ENCODE assay signal across 8 cellular contexts in the genomic region with DNA sequence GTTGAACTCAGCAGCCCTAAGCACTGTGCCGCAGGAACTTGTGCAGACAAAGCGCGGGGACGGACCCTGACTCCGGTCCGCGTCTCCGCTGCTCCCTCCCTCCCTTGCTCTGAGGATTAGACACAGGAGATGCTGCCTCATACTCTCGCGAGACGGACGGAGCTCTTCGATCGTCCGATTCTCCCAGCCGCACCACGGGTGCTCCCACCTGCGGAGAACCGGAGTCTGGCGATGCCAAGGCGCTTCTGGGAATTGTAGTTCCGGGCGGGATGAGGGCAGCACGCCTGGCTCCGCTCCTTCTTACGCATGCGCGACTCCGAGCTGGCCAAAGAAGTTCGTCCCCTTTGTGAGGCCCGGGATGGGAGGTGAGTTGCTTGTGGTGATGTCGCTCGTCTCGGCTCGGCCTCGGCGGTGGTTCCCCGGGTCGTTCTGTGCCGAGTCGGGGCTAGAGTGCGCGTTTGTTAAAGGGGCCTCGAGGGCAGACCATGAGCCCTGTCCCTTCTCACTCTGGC. TPM values are rescaled to one million over a fixed set of nuclear protein-coding genes. Genes with fewer than 3 reads are reported as not detected.
DNase-seq lines count a peak whose midpoint lies in the region; ATAC-seq, FAIRE-seq and TF ChIP-seq lines count a peak whose summit lies in the region.
"Not testable (repeated sequence)": the region's sequence is repeated elsewhere in the genome, so short reads cannot be mapped to it uniquely, and the experiment has no call there.

ZNF286A (plus strand) TSS at position 340 of the 512 bp plus-strand sequence. CDS start 578 bp downstream, outside the sequence.

- H4K20me1 ChIP-seq in OCI-LY1 (ENCODE audit: insufficient read depth, low read length), result not testable (repeated sequence)

- H3K79me2 ChIP-seq in OCI-LY1 (ENCODE audit: insufficient read depth, low read length), result not testable (repeated sequence)

- H3K36me3 ChIP-seq in OCI-LY1 (ENCODE audit: insufficient read depth, low read length) (peaks cover 10% of the 10 kb centered on the region), mesodermal cell (ENCODE audit: control insufficient read depth, insufficient read depth, low read length) (peaks cover 32% of the 10 kb centered on the region)

- peak; percentile 98 for ATAC-seq in GM21526 (IDR thresholded peaks at IDR 0.05; ENCODE audit: low FRiP score, unreplicated experiment)

- peak; percentile 92 for FAIRE-seq in endometrium (lab: Jason Lieb, UNC)

- not testable (repeated sequence) for H3K27me3 ChIP-seq in OCI-LY1 (ENCODE audit: insufficient read depth, low read length)

- not testable (repeated sequence) for H3K4me1 ChIP-seq in OCI-LY1 (ENCODE audit: insufficient read depth, low read length, severe bottlenecking); mesodermal cell (ENCODE audit: control insufficient read depth, insufficient read depth, low read length, poor library complexity, severe bottlenecking)

- DNase-seq in DMS 273 (lab: John Stamatoyannopoulos, UW; ENCODE audit: unreplicated experiment) (peak; percentile 98), HuH-7 (ENCODE audit: low spot score) (peak; percentile 87)
- DNase-seq in activated CD8-positive, alpha-beta memory T cell treated with anti-CD3 and anti-CD28 coated beads, Interleukin-2, amount 50 U/mL, for 24 hours (ENCODE audit: extremely low read depth), result peak; percentile 95
- peak; percentile 82 for DNase-seq in stimulated activated CD8-positive, alpha-beta memory T cell treated with anti-CD3 and anti-CD28 coated beads, Interleukin-15, amount 100 ng/mL, for 24 hours (ENCODE audit: low read depth)

- H3K4me3 ChIP-seq in OCI-LY1 (ENCODE audit: low read depth, low read length, poor library complexity, severe bottlenecking) (peak within 1 kb of the TSS; percentile 69), mesodermal cell (ENCODE audit: extremely low read depth, insufficient read depth, low read length, poor library complexity, severe bottlenecking) (peak within 1 kb of the TSS; percentile 49)

- WGBS in mesodermal cell (ENCODE audit: insufficient coverage in 2 of 2), 2 experiments, result 0 to 1% methylated on average over 22 to 24 of the region's 44 CpGs

- H3K27ac ChIP-seq in OCI-LY1 (ENCODE audit: low read depth, low read length, poor library complexity, severe bottlenecking), result peak within 1 kb of the TSS; percentile 39
- H3K27ac ChIP-seq in mesodermal cell (ENCODE audit: low read depth, low read length, severe bottlenecking), result not testable (repeated sequence)

- H3K9me2 ChIP-seq in OCI-LY1 (ENCODE audit: low read depth, low read length), result not testable (repeated sequence)

- not testable (repeated sequence) for TF ChIP-seq CTCF in OCI-LY1 (IDR thresholded peaks at IDR 0.05; ENCODE audit: low read length)

- peak within 1 kb of the TSS; percentile 68 for H3K9ac ChIP-seq in OCI-LY1 (ENCODE audit: low read length)

- not testable (repeated sequence) for H3K9me3 ChIP-seq in OCI-LY1 (ENCODE audit: low read length); mesodermal cell (ENCODE audit: control insufficient read depth, low read length)

- not testable (repeated sequence) for H2AFZ ChIP-seq in OCI-LY1 (ENCODE audit: low read length)

- peak within 1 kb of the TSS; percentile 69 for H3K4me2 ChIP-seq in OCI-LY1 (ENCODE audit: low read length)

- not testable (repeated sequence) for H3F3A ChIP-seq in OCI-LY1 (ENCODE audit: insufficient read depth, low read length)

RNA-seq across cellular contexts. Expression of gene ZNF286A, which starts in this region (rescaled TPM):
- 38.3 TPM for polyA plus RNA-seq in mesodermal cell (2013, experiment 1 of 2)
- polyA plus RNA-seq in mesodermal cell (2013, experiment 2 of 2), result 39.4 TPM
